ENCODE assay signal across 28 cellular contexts in the genomic region with DNA sequence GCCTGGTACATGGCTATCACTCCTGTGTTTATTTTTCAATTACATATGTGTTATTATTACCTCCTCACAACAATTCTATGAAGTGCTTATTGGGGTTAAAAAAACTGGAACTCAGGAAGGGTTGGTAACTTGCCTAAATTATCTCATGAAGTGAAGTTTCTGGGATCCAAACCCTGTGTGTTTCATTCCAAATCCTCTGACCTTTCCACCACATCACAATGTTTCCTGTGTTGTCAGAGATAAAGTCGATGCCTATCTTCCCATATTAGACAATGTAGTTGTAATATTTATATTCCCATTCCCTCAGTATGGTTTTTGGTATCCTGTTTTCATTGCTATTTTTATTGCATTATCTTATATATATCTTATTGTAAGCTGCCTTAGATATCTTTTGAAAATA.
"Had no signal": no experiment of that assay in that cellular context is flagged by ENCODE, and none has a peak within 500 bp of the region (broad histone marks: within the 10 kb centered on the region; RNA-seq: fewer than 3 reads in every experiment).

No MANE protein-coding gene starts in this region.

- ATAC-seq: activated CD4-positive, alpha-beta T cell treated with anti-CD3 and anti-CD28 coated beads for 36 hours; activated CD8-positive, alpha-beta memory T cell treated with anti-CD3 and anti-CD28 coated beads, Interleukin-2, amount 10 ng/mL, durations not matched to agents 7 days and 5 days; activated CD8-positive, alpha-beta T cell treated with anti-CD3 and anti-CD28 coated beads, Interleukin-2, amount 10 ng/mL, durations not matched to agents 7 days and 5 days; activated naive CD8-positive, alpha-beta T cell treated with anti-CD3 and anti-CD28 coated beads, Interleukin-2, amount 50 U/mL, for 24 hours; effector memory CD8-positive, alpha-beta T cell; heart left ventricle; T-cell had no signal

- DNase-seq: activated CD4-positive, alpha-beta memory T cell treated with anti-CD3 and anti-CD28 coated beads for 36 hours; activated CD4-positive, alpha-beta T cell treated with anti-CD3 and anti-CD28 coated beads for 36 hours; activated CD4-positive, alpha-beta T cell treated with anti-CD3 and anti-CD28 coated beads, Interleukin-2, amount 10 ng/mL, durations not matched to agents 24 days and 14 days; activated CD4-positive, CD25-positive, alpha-beta regulatory T cell; activated CD4-positive, CD25-positive, alpha-beta regulatory T cell treated with anti-CD3 and anti-CD28 coated beads, Interleukin-2, amount 50 U/mL, for 72 hours; activated CD8-positive, alpha-beta memory T cell treated with anti-CD3 and anti-CD28 coated beads, Interleukin-2, amount 10 ng/mL, durations not matched to agents 7 days and 5 days; activated CD8-positive, alpha-beta memory T cell treated with anti-CD3 and anti-CD28 coated beads, Interleukin-2, amount 50 U/mL, for 4 hours; activated CD8-positive, alpha-beta T cell treated with anti-CD3 and anti-CD28 coated beads, Interleukin-2, amount 10 ng/mL, durations not matched to agents 7 days and 5 days; activated effector memory CD4-positive, alpha-beta T cell treated with anti-CD3 and anti-CD28 coated beads, Interleukin-2, amount 50 U/mL, for 16 hours; activated naive CD4-positive, alpha-beta T cell treated with anti-CD3 and anti-CD28 coated beads for 36 hours; activated naive CD8-positive, alpha-beta T cell treated with anti-CD3 and anti-CD28 coated beads for 36 hours; activated naive CD8-positive, alpha-beta T cell treated with anti-CD3 and anti-CD28 coated beads, Interleukin-2, amount 50 U/mL, for 24 hours; activated T-cell treated with anti-CD3 and anti-CD28 coated beads, Interleukin-2, amount 50 U/mL, for 1 hour; activated T-cell treated with anti-CD3 and anti-CD28 coated beads, Interleukin-2, amount 50 U/mL, for 48 hours; adrenal gland; amygdala; aorta; cortex of kidney; dermis blood vessel endothelial cell; effector CD4-positive, alpha-beta T cell; effector memory CD8-positive, alpha-beta T cell; esophagus squamous epithelium; foreskin fibroblast; glutamatergic neuron; heart left ventricle; T-cell; T-helper 9 cell had no signal

- H3K27me3 ChIP-seq: adrenal gland, esophagus squamous epithelium, heart left ventricle had no signal

- H3K4me3 ChIP-seq: adrenal gland, esophagus squamous epithelium, heart left ventricle had no signal

- H3K27ac ChIP-seq: adrenal gland, epithelial cell of prostate, esophagus squamous epithelium, heart left ventricle had no signal

- H3K36me3 ChIP-seq: adrenal gland, esophagus squamous epithelium, heart left ventricle had no signal
